Comparison of ENCODE assay signal across 8 cellular contexts in genomic region chr18:59265246-59266018, GRCh38. TPM values are rescaled to one million over a fixed set of nuclear protein-coding genes. Genes with fewer than 3 reads are reported as not detected.
A peak's percentile ranks its signal among the peaks of the same experiment; 100 is the strongest.
DNase-seq lines count a peak whose midpoint lies in the region; FAIRE-seq and TF ChIP-seq lines count a peak whose summit lies in the region.

No MANE protein-coding gene starts in this region.

- intact Hi-C loops in PC-9 (cut with micrococcal nuclease; ENCODE audit: unreplicated experiment), result no loop called here

- H3K4me1 ChIP-seq in Karpas-422 (ENCODE audit: low read length), result no peaks in the 10 kb centered on the region
- H3K4me1 ChIP-seq in astrocyte (ENCODE audit: insufficient read depth, low read length), result peaks cover 3% of the 10 kb centered on the region
- no peaks in the 10 kb centered on the region for H3K4me1 ChIP-seq in PC-9 (replicated peaks; ENCODE audit: insufficient read depth)

- H3K9me3 ChIP-seq in Karpas-422 (ENCODE audit: low read length), result no peaks in the 10 kb centered on the region
- peaks cover 3% of the 10 kb centered on the region for H3K9me3 ChIP-seq in astrocyte (ENCODE audit: insufficient read depth, low read depth, low read length)
- peaks cover 15% of the 10 kb centered on the region for H3K9me3 ChIP-seq in neural cell (ENCODE audit: low read length)
- H3K9me3 ChIP-seq in PC-9 (ENCODE audit: insufficient read depth, low read depth), result no peaks in the 10 kb centered on the region

- peak; percentile 65 for DNase-seq in activated naive CD4-positive, alpha-beta T cell treated with anti-CD3 and anti-CD28 coated beads, Interleukin-2, amount 10 ng/mL, durations not matched to agents 7 days and 5 days
- no peak for DNase-seq in activated naive CD4-positive, alpha-beta T cell treated with Interleukin-2 at 50 U/mL for 16 hours
- DNase-seq in Karpas-422 (peak; percentile 61), astrocyte (ENCODE audit: low read depth) (no peak), PC-9 (no peak), NCI-H446 (lab: John Stamatoyannopoulos, UW) (no peak), NCI-H526 treated with DMSO at 0.1 percent for 48 hours (lab: John Stamatoyannopoulos, UW) (no peak)

- H3F3A ChIP-seq in neural cell (ENCODE audit: insufficient read depth, low read length, poor library complexity, severe bottlenecking) (no peaks in the 10 kb centered on the region), PC-9 (ENCODE audit: insufficient read depth, low read depth) (no peaks in the 10 kb centered on the region)

- FAIRE-seq in astrocyte (lab: Jason Lieb, UNC), result no peak

- TF ChIP-seq RAD21 in neural cell (conservative IDR thresholded peaks at IDR 0.05), result no peak

- peak overlapping the region; percentile 62 for H3K4me3 Mint-ChIP-seq in activated naive CD4-positive, alpha-beta T cell treated with anti-CD3 and anti-CD28 coated beads, Interleukin-2, amount 10 ng/mL, durations not matched to agents 7 days and 5 days
- no peak overlapping the region for H3K4me3 Mint-ChIP-seq in astrocyte (ENCODE audit: unreplicated experiment)

- POLR2A ChIA-PET in PC-9 (lab: Charles Lee; ENCODE audit: unreplicated experiment), result no interaction called here

- no TSS peak for BruUV-seq in PC-9 (replicated peaks; lab: Mats Ljungman, UMichigan)

- peak overlapping the region; percentile 44 for H3K4me2 ChIP-seq in Karpas-422 (ENCODE audit: low read depth, low read length, poor library complexity, severe bottlenecking)
- H3K4me2 ChIP-seq in astrocyte (ENCODE audit: low read length), result peak overlapping the region; percentile 74
- no peak overlapping the region for H3K4me2 ChIP-seq in neural cell (ENCODE audit: low read length)
- H3K4me2 ChIP-seq in PC-9, result no peak overlapping the region

- H3K27me3 ChIP-seq in Karpas-422 (ENCODE audit: low read length), result no peaks in the 10 kb centered on the region
- peaks cover 74% of the 10 kb centered on the region for H3K27me3 ChIP-seq in astrocyte (ENCODE audit: insufficient read depth, low read length)
- H3K27me3 ChIP-seq in neural cell (ENCODE audit: insufficient read depth, low read depth, low read length), result peaks cover 76% of the 10 kb centered on the region
- no peaks in the 10 kb centered on the region; the same call in 1 of the 2 replicates for H3K27me3 ChIP-seq in PC-9 (ENCODE audit: insufficient read depth, low read depth)

- peak overlapping the region; percentile 55; the same call in 1 of the 2 replicates for H3K4me3 ChIP-seq in Karpas-422 (ENCODE audit: low read length)
- H3K4me3 ChIP-seq in astrocyte (ENCODE audit: insufficient read depth, low read depth, low read length), result peak overlapping the region; percentile 10
- peak overlapping the region; percentile 39 for H3K4me3 ChIP-seq in neural cell (ENCODE audit: low read length)
- H3K4me3 ChIP-seq in PC-9, result no peak overlapping the region

- H2AFZ ChIP-seq in Karpas-422 (ENCODE audit: low read length) (no peak overlapping the region; the same call in 1 of the 2 replicates), astrocyte (ENCODE audit: low read depth, low read length) (peak overlapping the region; percentile 18), neural cell (ENCODE audit: low read depth, low read length) (no peak overlapping the region), PC-9 (no peak overlapping the region)

- peaks cover 33% of the 10 kb centered on the region for H3K4me1 Mint-ChIP-seq in activated naive CD4-positive, alpha-beta T cell treated with anti-CD3 and anti-CD28 coated beads, Interleukin-2, amount 10 ng/mL, durations not matched to agents 7 days and 5 days
- H3K4me1 Mint-ChIP-seq in astrocyte (ENCODE audit: low read depth, unreplicated experiment), result peaks cover 3% of the 10 kb centered on the region

- no peaks in the 10 kb centered on the region for H3K36me3 ChIP-seq in Karpas-422 (ENCODE audit: insufficient read depth, low read length)
- no peaks in the 10 kb centered on the region for H3K36me3 ChIP-seq in astrocyte (ENCODE audit: insufficient read depth, low read length)
- no peaks in the 10 kb centered on the region for H3K36me3 ChIP-seq in neural cell (ENCODE audit: insufficient read depth, low read length)
- H3K36me3 ChIP-seq in PC-9 (ENCODE audit: low read depth), result no peaks in the 10 kb centered on the region

- H3K9ac ChIP-seq in Karpas-422 (ENCODE audit: low read length) (no peak overlapping the region), astrocyte (ENCODE audit: low read length) (no peak overlapping the region), neural cell (ENCODE audit: low read length) (no peak overlapping the region)

- H3K27ac ChIP-seq in Karpas-422 (ENCODE audit: low read length) (no peak overlapping the region), astrocyte (ENCODE audit: low read depth, low read length) (no peak overlapping the region), neural cell (ENCODE audit: low read length) (no peak overlapping the region), PC-9 (no peak overlapping the region)

- TF ChIP-seq EP300 in neural cell (conservative IDR thresholded peaks at IDR 0.05; ENCODE audit: poor library complexity, severe bottlenecking), result no peak

- CTCF ChIA-PET in activated naive CD4-positive, alpha-beta T cell treated with anti-CD3 and anti-CD28 coated beads, Interleukin-2, amount 10 ng/mL, durations not matched to agents 7 days and 5 days (lab: Charles Lee), result no interaction called here
- CTCF ChIA-PET in PC-9 (lab: Charles Lee), result no interaction called here

- TF ChIP-seq CTCF in astrocyte (IDR thresholded peaks at IDR 0.05; ENCODE audit: insufficient read depth, low read depth, low read length), result no peak
- no peak for TF ChIP-seq CTCF in neural cell (IDR thresholded peaks at IDR 0.05; ENCODE audit: poor library complexity, severe bottlenecking)
- TF ChIP-seq CTCF in PC-9 (conservative IDR thresholded peaks at IDR 0.05), result no peak

- H3K27me3 Mint-ChIP-seq in activated naive CD4-positive, alpha-beta T cell treated with anti-CD3 and anti-CD28 coated beads, Interleukin-2, amount 10 ng/mL, durations not matched to agents 7 days and 5 days, result peaks cover 86% of the 10 kb centered on the region
- H3K27me3 Mint-ChIP-seq in astrocyte (ENCODE audit: low read depth, unreplicated experiment), result peaks cover 90% of the 10 kb centered on the region

- H3K79me2 ChIP-seq in Karpas-422 (ENCODE audit: low read length) (no peaks in the 10 kb centered on the region), astrocyte (ENCODE audit: insufficient read depth, low read length) (no peaks in the 10 kb centered on the region), neural cell (replicated peaks; ENCODE audit: insufficient read depth, low read length) (no peaks in the 10 kb centered on the region), PC-9 (ENCODE audit: low read depth) (no peaks in the 10 kb centered on the region)

- no peaks in the 10 kb centered on the region for H3K36me3 Mint-ChIP-seq in activated naive CD4-positive, alpha-beta T cell treated with anti-CD3 and anti-CD28 coated beads, Interleukin-2, amount 10 ng/mL, durations not matched to agents 7 days and 5 days
- H3K36me3 Mint-ChIP-seq in astrocyte (ENCODE audit: low read depth, unreplicated experiment), result no peaks in the 10 kb centered on the region

- H3K9me3 Mint-ChIP-seq in activated naive CD4-positive, alpha-beta T cell treated with anti-CD3 and anti-CD28 coated beads, Interleukin-2, amount 10 ng/mL, durations not matched to agents 7 days and 5 days, result no peaks in the 10 kb centered on the region
- H3K9me3 Mint-ChIP-seq in astrocyte (ENCODE audit: unreplicated experiment), result peaks cover 20% of the 10 kb centered on the region

- H3K27ac Mint-ChIP-seq in activated naive CD4-positive, alpha-beta T cell treated with anti-CD3 and anti-CD28 coated beads, Interleukin-2, amount 10 ng/mL, durations not matched to agents 7 days and 5 days, result no peak overlapping the region
- no peak overlapping the region for H3K27ac Mint-ChIP-seq in astrocyte (ENCODE audit: unreplicated experiment)

- H3K9me2 ChIP-seq in Karpas-422 (replicated peaks; ENCODE audit: insufficient read depth, low read length) (no peaks in the 10 kb centered on the region), neural cell (ENCODE audit: insufficient read depth, low read length) (no peaks in the 10 kb centered on the region), PC-9 (ENCODE audit: insufficient read depth) (no peaks in the 10 kb centered on the region)

- H4K20me1 ChIP-seq in Karpas-422 (ENCODE audit: insufficient read depth, low read depth, low read length), result no peaks in the 10 kb centered on the region
- H4K20me1 ChIP-seq in astrocyte (ENCODE audit: insufficient read depth, low read length), result no peaks in the 10 kb centered on the region
- no peaks in the 10 kb centered on the region for H4K20me1 ChIP-seq in neural cell (ENCODE audit: insufficient read depth)
- no peaks in the 10 kb centered on the region for H4K20me1 ChIP-seq in PC-9 (ENCODE audit: insufficient read depth)

TF ChIP-seq in neural cell, 6 proteins besides CTCF, POLR2A, EP300 and RAD21 (continues in another document):
- no peak for TF ChIP-seq SMC3 (conservative IDR thresholded peaks at IDR 0.05; ENCODE audit: poor library complexity)

RNA-seq across cellular contexts. Expression of gene RAX, which starts 7.8 kb away (rescaled TPM):
- total RNA-seq in Karpas-422 (2014; rRNA removed; shearing (Covaris generic); ENCODE audit: low replicate concordance), result not detected in 2 replicates
- total RNA-seq in astrocyte (not detected in 2 replicates), PC-9 (2021) (not detected in 2 replicates)
- not detected in 2 replicates for polyA plus RNA-seq in neural cell
- polyA minus RNA-seq in neural cell, result not detected in 2 replicates

RNA-seq across cellular contexts. Expression of gene GRP, which starts 45.5 kb away (rescaled TPM):
- total RNA-seq in Karpas-422 (2014; rRNA removed; shearing (Covaris generic); ENCODE audit: low replicate concordance), result not detected in 2 replicates
- total RNA-seq in astrocyte (not detected in 2 replicates), PC-9 (2021) (not detected in 2 replicates)
- polyA plus RNA-seq in neural cell, result not detected in 2 replicates
- polyA minus RNA-seq in neural cell, result not detected in 2 replicates

RNA-seq across cellular contexts. Expression of gene CPLX4, which starts 53.0 kb away (rescaled TPM):
- not detected in 2 replicates for total RNA-seq in Karpas-422 (2014; rRNA removed; shearing (Covaris generic); ENCODE audit: low replicate concordance)
- total RNA-seq in astrocyte (not detected in 2 replicates), PC-9 (2021) (not detected in 2 replicates)
- not detected in 2 replicates for polyA plus RNA-seq in neural cell
- polyA minus RNA-seq in neural cell, result not detected in 2 replicates

Comparison
In these comparisons a context has a peak if more than half of its experiments do, and no peak if none do; other contexts are left out.
1. DNase-seq: peak in activated naive CD4-positive, alpha-beta T cell treated with anti-CD3 and anti-CD28 coated beads, Interleukin-2, amount 10 ng/mL, durations not matched to agents 7 days and 5 days (single experiment) and Karpas-422 (single experiment); none in activated naive CD4-positive, alpha-beta T cell treated with Interleukin-2 at 50 U/mL for 16 hours (single experiment), astrocyte (single experiment), PC-9 (0 of 2), NCI-H446 (0 of 2) and NCI-H526 treated with DMSO at 0.1 percent for 48 hours (single experiment).
2. H3K4me2 ChIP-seq: peak in Karpas-422 (single experiment) and astrocyte (single experiment); none in neural cell (single experiment) and PC-9 (single experiment).